In the genomic region with DNA sequence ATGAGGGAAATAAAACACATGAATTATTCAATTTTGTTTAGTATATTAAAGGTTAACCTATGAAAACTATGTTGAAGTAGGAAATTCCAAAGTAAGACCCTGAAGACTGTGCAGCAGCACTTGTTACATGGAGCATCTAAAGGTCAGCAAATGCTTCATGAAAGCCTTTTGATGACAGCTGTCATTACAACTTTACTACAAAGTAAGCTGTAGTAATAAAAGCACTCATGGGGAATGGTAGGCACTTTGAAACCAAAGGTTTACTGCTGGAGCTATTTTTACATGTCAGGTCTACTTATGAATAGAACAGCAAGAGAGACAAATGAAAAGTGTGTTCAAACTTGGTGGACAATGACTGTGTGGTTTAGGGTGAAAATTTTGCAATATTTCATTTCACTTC, we compare ENCODE assay signal across 20 cellular contexts.
"Had no signal": no experiment of that assay in that cellular context is flagged by ENCODE, and none has a peak within 500 bp of the region (broad histone marks: within the 10 kb centered on the region; RNA-seq: fewer than 3 reads in every experiment).

No MANE protein-coding gene starts in this region.

- H3K4me3 Mint-ChIP-seq: naive thymus-derived CD4-positive, alpha-beta T cell; nephron progenitor cell; stimulated activated naive B cell treated with anti-CD40 and anti-IgM and Interleukin-4, amounts not matched to agents 10 μg/mL and 1 μg/mL and 100 μg/mL, for 72 hours; stimulated activated naive CD8-positive, alpha-beta T cell treated with anti-CD3 and anti-CD28 coated beads, Interleukin-15, amount 100 ng/mL, for 72 hours had no signal

- H3K27me3 Mint-ChIP-seq: naive thymus-derived CD4-positive, alpha-beta T cell; stimulated activated naive B cell treated with anti-CD40 and anti-IgM and Interleukin-4, amounts not matched to agents 10 μg/mL and 1 μg/mL and 100 μg/mL, for 72 hours; stimulated activated naive CD8-positive, alpha-beta T cell treated with anti-CD3 and anti-CD28 coated beads, Interleukin-15, amount 100 ng/mL, for 72 hours had no signal

- DNase-seq: effector memory CD4-positive, alpha-beta T cell; gastrocnemius medialis; heart right ventricle; hypothalamus; islet precursor cell; mammary epithelial cell; naive thymus-derived CD4-positive, alpha-beta T cell; nephron progenitor cell; psoas muscle; sigmoid colon; stimulated activated CD4-positive, alpha-beta T cell treated with anti-CD3 and anti-CD28 coated beads, Interleukin-2, amount 100 ng/mL, for 24 hours; stimulated activated CD4-positive, alpha-beta T cell treated with anti-CD3 and anti-CD28 coated beads, Interleukin-4, amount 100 ng/mL, for 4 hours; stimulated activated naive B cell treated with anti-CD40 and anti-IgM and Interleukin-4, amounts not matched to agents 10 μg/mL and 1 μg/mL and 100 μg/mL, for 72 hours; stimulated activated naive CD8-positive, alpha-beta T cell treated with anti-CD3 and anti-CD28 coated beads, Interleukin-15, amount 100 ng/mL, for 72 hours; testis had no signal

- H3K4me1 ChIP-seq: esophagus muscularis mucosa, gastrocnemius medialis, heart right ventricle, psoas muscle, sigmoid colon, testis, tibial nerve had no signal

- H3K36me3 Mint-ChIP-seq: naive thymus-derived CD4-positive, alpha-beta T cell; stimulated activated naive B cell treated with anti-CD40 and anti-IgM and Interleukin-4, amounts not matched to agents 10 μg/mL and 1 μg/mL and 100 μg/mL, for 72 hours had no signal

- H3K4me3 ChIP-seq: esophagus muscularis mucosa, gastrocnemius medialis, heart right ventricle, psoas muscle, sigmoid colon, skin epidermis, testis, tibial nerve had no signal

- H3K9me3 Mint-ChIP-seq: nephron progenitor cell; stimulated activated naive B cell treated with anti-CD40 and anti-IgM and Interleukin-4, amounts not matched to agents 10 μg/mL and 1 μg/mL and 100 μg/mL, for 72 hours; stimulated activated naive CD8-positive, alpha-beta T cell treated with anti-CD3 and anti-CD28 coated beads, Interleukin-15, amount 100 ng/mL, for 72 hours had no signal

- H3K4me1 Mint-ChIP-seq: naive thymus-derived CD4-positive, alpha-beta T cell; nephron progenitor cell; stimulated activated naive B cell treated with anti-CD40 and anti-IgM and Interleukin-4, amounts not matched to agents 10 μg/mL and 1 μg/mL and 100 μg/mL, for 72 hours; stimulated activated naive CD8-positive, alpha-beta T cell treated with anti-CD3 and anti-CD28 coated beads, Interleukin-15, amount 100 ng/mL, for 72 hours had no signal

- H3K27ac Mint-ChIP-seq: naive thymus-derived CD4-positive, alpha-beta T cell; nephron progenitor cell; stimulated activated naive B cell treated with anti-CD40 and anti-IgM and Interleukin-4, amounts not matched to agents 10 μg/mL and 1 μg/mL and 100 μg/mL, for 72 hours; stimulated activated naive CD8-positive, alpha-beta T cell treated with anti-CD3 and anti-CD28 coated beads, Interleukin-15, amount 100 ng/mL, for 72 hours had no signal

- H3K36me3 ChIP-seq: esophagus muscularis mucosa, gastrocnemius medialis, heart right ventricle, neutrophil, sigmoid colon, tibial nerve had no signal

- ATAC-seq: gastrocnemius medialis; heart right ventricle; left lobe of liver; naive thymus-derived CD4-positive, alpha-beta T cell; psoas muscle; stimulated activated naive B cell treated with anti-CD40 and anti-IgM and Interleukin-4, amounts not matched to agents 10 μg/mL and 1 μg/mL and 100 μg/mL, for 72 hours; stimulated activated naive CD8-positive, alpha-beta T cell treated with anti-CD3 and anti-CD28 coated beads, Interleukin-15, amount 100 ng/mL, for 72 hours had no signal

- H3K27ac ChIP-seq: esophagus muscularis mucosa, gastrocnemius medialis, heart right ventricle, neutrophil, psoas muscle, sigmoid colon, skin epidermis, testis, tibial nerve had no signal

- H3K9me3 ChIP-seq: esophagus muscularis mucosa, gastrocnemius medialis, neutrophil, psoas muscle, sigmoid colon, testis, tibial nerve had no signal
